In genomic region chr1:181088079-181089016, GRCh38 we compare ENCODE assay signal across 8 cellular contexts. TPM values are rescaled to one million over a fixed set of nuclear protein-coding genes. Genes with fewer than 3 reads are reported as not detected.
DNase-seq lines count a peak whose midpoint lies in the region; ATAC-seq, FAIRE-seq and TF ChIP-seq lines count a peak whose summit lies in the region.

IER5 (plus strand) TSS chr1:181088700; CDS start chr1:181088903, 203 bp downstream.

- DNase-seq in CD4-positive, alpha-beta memory T cell: peak; percentile 93 to 95 (median 95)
- DNase-seq in HK-2 (ENCODE audit: unreplicated experiment) (peak; percentile 99), NCI-H82 treated with DMSO at 0.1 percent for 48 hours (lab: John Stamatoyannopoulos, UW; ENCODE audit: unreplicated experiment) (peak; percentile 95), dermis blood vessel endothelial cell (peak; percentile 97), HepG2 (ENCODE audit: low spot score) (peak; percentile 89)
- peak; percentile 95 to 97 for DNase-seq in activated CD4-positive, alpha-beta T cell treated with anti-CD3 and anti-CD28 coated beads, Interleukin-2, amount 50 U/mL, for 48 hours
- peak; percentile 93 for DNase-seq in stimulated activated CD4-positive, alpha-beta T cell treated with anti-CD3 and anti-CD28 coated beads, Interleukin-4, amount 100 ng/mL, for 1 hour

- TF ChIP-seq CTCF in HepG2 (CRISPR knock-in tag; IDR thresholded peaks at IDR 0.05): 0 out of 2 replicates have a peak, but pooled peaks have one; percentile 5

- in situ Hi-C loops in HepG2 (cut with HindIII; ENCODE audit: extremely low pct_ligation_motif_present, low pct_unique_long_range_greater_than_20kb): loop anchor here (5.0 kb wide), 1 partner anchor 54 kb away; no protein-coding TSS in a partner anchor

- H3K9me3 Mint-ChIP-seq in CD4-positive, alpha-beta memory T cell: peaks cover 0 to 6% (median 0%) of the 10 kb centered on the region in 8 donors

- H3K4me3 ChIP-seq in CD4-positive, alpha-beta memory T cell (ENCODE audit: low read length in 2 of 2): peak within 1 kb of the TSS; percentile 68 to 69
- peak within 1 kb of the TSS; percentile 68 to 88 (median 79) for H3K4me3 ChIP-seq in HepG2 (replicated peaks in 1 of 3; ENCODE audit: insufficient read depth in 1 of 3, low read depth in 2 of 3, low read length in 3 of 3)

- peak; percentile 100 for TF ChIP-seq POLR2A in HepG2 (IDR thresholded peaks at IDR 0.05; ENCODE audit: insufficient read depth in 1 of 2, low read depth in 2 of 2, low read length in 2 of 2)

- peak within 1 kb of the TSS; percentile 100 for H3K27ac ChIP-seq in CD4-positive, alpha-beta memory T cell (ENCODE audit: low read depth, low read length)
- H3K27ac ChIP-seq in HepG2 (ENCODE audit: extremely low read length, insufficient read depth, low read length): peak within 1 kb of the TSS; percentile 39

- intact Hi-C loops in CD4-positive, alpha-beta memory T cell (cut with micrococcal nuclease): loop anchor here (1.0 to 5.0 kb wide), 9 partner anchors 17 to 586 kb away; partner anchors contain the start of genes ACBD6, MR1, STX6 and XPR1
- intact Hi-C loops in HepG2 (cut with micrococcal nuclease; ENCODE audit: unreplicated experiment): loop anchor here (1.0 to 5.0 kb wide), 4 partner anchors 16 to 66 kb away; partner anchors contain the start of gene STX6

- peak; percentile 41; the same call in 1 of the 2 replicates for TF ChIP-seq RAD21 in HepG2 (CRISPR knock-in tag; IDR thresholded peaks at IDR 0.05)

- WGBS in HepG2 (ENCODE audit: low lambda C conversion rate): 11% methylated on average over 33 of the region's 76 CpGs

- no peaks in the 10 kb centered on the region for H3K9me3 ChIP-seq in CD4-positive, alpha-beta memory T cell (ENCODE audit: control insufficient read depth in 1 of 2, low read length in 2 of 2)
- H3K9me3 ChIP-seq in HepG2 (ENCODE audit: low read length): no peaks in the 10 kb centered on the region

- no peaks in the 10 kb centered on the region for H3K27me3 ChIP-seq in CD4-positive, alpha-beta memory T cell (ENCODE audit: insufficient read depth, low read length)
- H3K27me3 ChIP-seq in HepG2 (ENCODE audit: control insufficient read depth in 1 of 2, insufficient read depth in 2 of 2, low read length in 2 of 2): no peaks in the 10 kb centered on the region; a peak in 2 of 5 replicates

- H4K20me1 ChIP-seq in HepG2 (ENCODE audit: insufficient read depth, low read length): peaks cover 8% of the 10 kb centered on the region

- H3K4me3 Mint-ChIP-seq in CD4-positive, alpha-beta memory T cell: peak within 1 kb of the TSS; percentile 98 to 100 (median 99)

- H3K4me2 ChIP-seq in HepG2 (ENCODE audit: low read depth, low read length): peak within 1 kb of the TSS; percentile 91

- peaks cover 29 to 63% (median 40%) of the 10 kb centered on the region in 4 donors for H3K4me1 Mint-ChIP-seq in CD4-positive, alpha-beta memory T cell

- H3K9ac ChIP-seq in HepG2 (ENCODE audit: insufficient read depth, low read depth, low read length): peak within 1 kb of the TSS; percentile 72

- peak; percentile 26 for FAIRE-seq in HepG2 (lab: Jason Lieb, UNC)

- H2AFZ ChIP-seq in HepG2 (ENCODE audit: low read length): no peak within 1 kb of the TSS

- H3K27me3 Mint-ChIP-seq in CD4-positive, alpha-beta memory T cell: no peaks in the 10 kb centered on the region

- CTCF ChIA-PET in CD4-positive, alpha-beta memory T cell (lab: Charles Lee; ENCODE audit: partially characterized antibody): interaction anchor here (1.3 to 11.4 kb wide), 3 partner anchors 9 to 55 kb away, joined by 3 to 311 read pairs (median 75); no protein-coding TSS in a partner anchor
- CTCF ChIA-PET in HepG2 (lab: Yijun Ruan, JAX; ENCODE audit: low intra/inter-chr PET ratio, low total read pairs): no interaction called here

- peaks cover 40% of the 10 kb centered on the region for H3K4me1 ChIP-seq in CD4-positive, alpha-beta memory T cell (ENCODE audit: insufficient read depth, low read length)
- H3K4me1 ChIP-seq in HepG2 (ENCODE audit: insufficient read depth, low read length): peaks cover 52% of the 10 kb centered on the region

- no peak for TF ChIP-seq EP300 in HepG2 (IDR thresholded peaks at IDR 0.05; ENCODE audit: low read depth in 2 of 2, low read length in 2 of 2)
- TF ChIP-seq EP300 in HepG2 (CRISPR knock-in tag; IDR thresholded peaks at IDR 0.05; ENCODE audit: borderline replicate concordance): no peak

- no peaks in the 10 kb centered on the region for H3K36me3 ChIP-seq in CD4-positive, alpha-beta memory T cell (ENCODE audit: insufficient read depth, low read length)
- no peaks in the 10 kb centered on the region for H3K36me3 ChIP-seq in HepG2 (replicated peaks in 1 of 2; ENCODE audit: control insufficient read depth in 1 of 2, insufficient read depth in 2 of 2, low read length in 2 of 2)

- peak; percentile 69 for ATAC-seq in GM19455 (IDR thresholded peaks at IDR 0.05; ENCODE audit: unreplicated experiment)
- ATAC-seq in HepG2: peak; percentile 90

- POLR2A ChIA-PET in CD4-positive, alpha-beta memory T cell (lab: Charles Lee; ENCODE audit: partially characterized antibody): interaction anchor here (0.7 to 14.9 kb wide), 18 partner anchors 9 to 585 kb away, joined by 3 to 508 read pairs (median 12); partner anchors contain the start of genes ACBD6, MR1 and STX6
- POLR2A ChIA-PET in HepG2 (lab: Yijun Ruan, JAX): interaction anchor here (0.6 to 5.3 kb wide), 21 partner anchors 10 to 206 kb away, joined by 3 to 57 read pairs (median 5); partner anchors contain the start of gene MR1

- TSS peak; percentile 84 for BruUV-seq in HepG2 (replicated peaks; lab: Mats Ljungman, UMichigan)

- H3K27ac Mint-ChIP-seq in CD4-positive, alpha-beta memory T cell: peak within 1 kb of the TSS; percentile 96 to 99 (median 99)

- peaks cover 30% of the 10 kb centered on the region for H3K79me2 ChIP-seq in HepG2 (ENCODE audit: insufficient read depth, low read length)

- peaks cover 10 to 29% of the 10 kb centered on the region in 2 donors for H3K36me3 Mint-ChIP-seq in CD4-positive, alpha-beta memory T cell

TF ChIP-seq in HepG2, 621 proteins besides CTCF, POLR2A, EP300 and RAD21 (continues in another document):
- TF ChIP-seq ZNF354B (CRISPR knock-in tag; IDR thresholded peaks at IDR 0.05): no peak
- peak; percentile 93; the same call in 1 of the 2 replicates for TF ChIP-seq SP140L (CRISPR knock-in tag; IDR thresholded peaks at IDR 0.05; ENCODE audit: borderline replicate concordance)

RNA-seq across cellular contexts. Expression of gene IER5, which starts in this region (rescaled TPM):
- 10 to 100 TPM; 28.0 to 29.3 TPM for total RNA-seq in CD4-positive, alpha-beta memory T cell
- polyA plus RNA-seq in CD4-positive, alpha-beta memory T cell: 10 to 100 TPM; 11.0 to 18.9 TPM
- total RNA-seq in dermis blood vessel endothelial cell (26.6 and 29.1 TPM in 2 replicates), HepG2 (2016; rRNA removed; fragmentation: Illumina TruSeq; extraction: Trizol) (3.0 and 3.5 TPM in 2 replicates)
- total RNA-seq in HepG2 (2016; cell fraction: cytosol; rRNA removed; fragmentation: Illumina TruSeq; extraction: Trizol; ENCODE audit: low read depth): 0.71 and 0.81 TPM in 2 replicates
- 2.3 and 3.4 TPM in 2 replicates for total RNA-seq in HepG2 (2016; cell fraction: insoluble cytoplasmic fraction; rRNA removed; fragmentation: Illumina TruSeq; extraction: Trizol)
- 2.1 and 2.2 TPM in 2 replicates for total RNA-seq in HepG2 (2016; cell fraction: membrane; rRNA removed; fragmentation: Illumina TruSeq; extraction: Trizol)
- total RNA-seq in HepG2 (2016; cell fraction: nucleus; rRNA removed; fragmentation: Illumina TruSeq; extraction: Trizol): 3.7 and 4.2 TPM in 2 replicates
- 2.5 and 3.1 TPM in 2 replicates for polyA plus RNA-seq in HepG2 (2011; rRNA removed)
- 2.4 and 2.6 TPM in 2 replicates for polyA plus RNA-seq in HepG2 (2011; cell fraction: cytosol; rRNA removed)
- 4.5 and 4.9 TPM in 2 replicates for polyA plus RNA-seq in HepG2 (2011; cell fraction: nucleus; rRNA removed)
- polyA plus RNA-seq in HepG2 (2012): 1.8 and 2.7 TPM in 2 replicates
- polyA plus RNA-seq in HepG2 (2016; cell fraction: cytosol; fragmentation: Illumina TruSeq; extraction: Trizol; ENCODE audit: low read depth): 0.26 TPM in 2 replicates
- polyA plus RNA-seq in HepG2 (2016; cell fraction: insoluble cytoplasmic fraction; fragmentation: Illumina TruSeq; extraction: Trizol; ENCODE audit: low read depth): 1.9 TPM in 2 replicates
- polyA plus RNA-seq in HepG2 (2016; cell fraction: membrane; fragmentation: Illumina TruSeq; extraction: Trizol; ENCODE audit: low read depth): 0.66 and 0.70 TPM in 2 replicates
- polyA plus RNA-seq in HepG2 (2016; cell fraction: nucleus; fragmentation: Illumina TruSeq; extraction: Trizol; ENCODE audit: insufficient read depth, low read depth): 3.4 and 3.9 TPM in 2 replicates
- polyA minus RNA-seq in HepG2 (2011; rRNA and poly(A)+ RNA removed; ENCODE audit: low replicate concordance): 4.2 and 7.4 TPM in 2 replicates
- polyA minus RNA-seq in HepG2 (2011; cell fraction: cytosol; rRNA and poly(A)+ RNA removed): 2.6 TPM in 2 replicates
- 5.2 and 7.2 TPM in 2 replicates for polyA minus RNA-seq in HepG2 (2011; cell fraction: nucleus; rRNA and poly(A)+ RNA removed)

Comparison
In these comparisons a context has a peak if more than half of its experiments do, and no peak if none do; other contexts are left out.
1. Peak in every context shown above with its lines: DNase-seq, ATAC-seq, H3K4me3 ChIP-seq and H3K27ac ChIP-seq.